In genomic region chr14:61300209-61300608, GRCh38 we compare ENCODE assay signal across 19 cellular contexts.
"Had no signal": no experiment of that assay in that cellular context is flagged by ENCODE, and none has a peak within 500 bp of the region (broad histone marks: within the 10 kb centered on the region; RNA-seq: fewer than 3 reads in every experiment).

No MANE protein-coding gene starts in this region.

- H3K36me3 Mint-ChIP-seq: naive B cell had no signal

- H3K9me3 ChIP-seq: esophagus squamous epithelium, mucosa of descending colon, prostate gland, stomach had no signal

- H3K4me3 Mint-ChIP-seq: activated CD4-positive, alpha-beta T cell treated with anti-CD3 and anti-CD28 coated beads, Interleukin-2, amount 10 ng/mL, durations not matched to agents 7 days and 5 days; dendritic cell treated with granulocyte-macrophage colony-stimulating factor and Interleukin-4, amounts not matched to agents 40 ng/mL and 50 ng/mL, for 4 days; immature natural killer cell; naive B cell; T-helper 2 cell treated with Interferon-gamma antibody and Interleukin-4, amounts not matched to agents 5 μg/mL and 100 μg/mL, for 36 hours had no signal

- H3K4me1 ChIP-seq: prostate gland had no signal

- H3K27me3 Mint-ChIP-seq: activated CD4-positive, alpha-beta T cell treated with anti-CD3 and anti-CD28 coated beads, Interleukin-2, amount 10 ng/mL, durations not matched to agents 7 days and 5 days; dendritic cell treated with granulocyte-macrophage colony-stimulating factor and Interleukin-4, amounts not matched to agents 40 ng/mL and 50 ng/mL, for 4 days; naive B cell had no signal

- ATAC-seq: heart right ventricle, left ventricle myocardium superior, mucosa of descending colon had no signal

- H3K27me3 ChIP-seq: esophagus squamous epithelium, heart right ventricle, right atrium auricular region, stomach had no signal

- H3K9me3 Mint-ChIP-seq: dendritic cell treated with granulocyte-macrophage colony-stimulating factor and Interleukin-4, amounts not matched to agents 40 ng/mL and 50 ng/mL, for 4 days; immature natural killer cell; T-helper 2 cell treated with Interferon-gamma antibody and Interleukin-4, amounts not matched to agents 5 μg/mL and 100 μg/mL, for 36 hours had no signal

- H3K4me1 Mint-ChIP-seq: naive B cell had no signal

- H3K4me3 ChIP-seq: esophagus squamous epithelium, heart right ventricle, mucosa of descending colon, prostate gland, right atrium auricular region, stomach had no signal

- H3K27ac ChIP-seq: esophagus squamous epithelium, heart right ventricle, prostate gland, right atrium auricular region, stomach had no signal

- H3K27ac Mint-ChIP-seq: activated CD4-positive, alpha-beta T cell treated with anti-CD3 and anti-CD28 coated beads, Interleukin-2, amount 10 ng/mL, durations not matched to agents 7 days and 5 days; dendritic cell treated with granulocyte-macrophage colony-stimulating factor and Interleukin-4, amounts not matched to agents 40 ng/mL and 50 ng/mL, for 4 days; naive B cell; T-helper 2 cell treated with Interferon-gamma antibody and Interleukin-4, amounts not matched to agents 5 μg/mL and 100 μg/mL, for 36 hours had no signal

- DNase-seq: activated CD4-positive, alpha-beta T cell treated with anti-CD3 and anti-CD28 coated beads, Interleukin-2, amount 10 ng/mL, durations not matched to agents 7 days and 5 days; activated CD8-positive, alpha-beta memory T cell treated with anti-CD3 and anti-CD28 coated beads, Interleukin-2, amount 50 U/mL, for 48 hours; activated gamma-delta T cell treated with Interleukin-2 at 50 U/mL for 16 hours; amniotic stem cell; effector CD8-positive, alpha-beta T cell; esophagus squamous epithelium; heart right ventricle; immature natural killer cell; left ventricle myocardium superior; mucosa of descending colon; naive B cell; stimulated activated CD4-positive, alpha-beta T cell treated with anti-CD3 and anti-CD28 coated beads, Interleukin-2, amount 100 ng/mL, for 24 hours; stomach; SW 1271; trophoblast cell had no signal

- H3K36me3 ChIP-seq: esophagus squamous epithelium, heart right ventricle, prostate gland, right atrium auricular region, stomach had no signal
